Comparison of ENCODE assay signal across 18 cellular contexts in genomic region chr2:46852124-46852523, GRCh38.
DNase-seq lines count a peak whose midpoint lies in the region; TF ChIP-seq lines count a peak whose summit lies in the region.
"Had no signal": no experiment of that assay in that cellular context is flagged by ENCODE, and none has a peak within 500 bp of the region (broad histone marks: within the 10 kb centered on the region; RNA-seq: fewer than 3 reads in every experiment).

No MANE protein-coding gene starts in this region.

- peaks cover 91% of the 10 kb centered on the region for H3K4me1 Mint-ChIP-seq in osteocyte (ENCODE audit: unreplicated experiment)

- H3K9me3 ChIP-seq in esophagus muscularis mucosa = no peaks in the 10 kb centered on the region
- H3K9me3 ChIP-seq: HAP-1 had no signal

- no peaks in the 10 kb centered on the region for H3K36me3 Mint-ChIP-seq in osteocyte (ENCODE audit: unreplicated experiment)

- H3K27ac Mint-ChIP-seq in osteocyte (ENCODE audit: unreplicated experiment) = peak overlapping the region; percentile 23
- H3K27ac Mint-ChIP-seq: B cell; CD4-positive, alpha-beta T cell had no signal

- H3K9me3 Mint-ChIP-seq in osteocyte (ENCODE audit: unreplicated experiment) = no peaks in the 10 kb centered on the region
- H3K9me3 Mint-ChIP-seq: CD4-positive, alpha-beta T cell had no signal

- no peak for TF ChIP-seq EP300 in esophagus muscularis mucosa (IDR thresholded peaks at IDR 0.05)

- peaks cover 82% of the 10 kb centered on the region for H3K4me1 ChIP-seq in ACC112 (ENCODE audit: control insufficient read depth, insufficient read depth, low read length, unreplicated experiment)
- H3K4me1 ChIP-seq in esophagus muscularis mucosa = peaks cover 64 to 92% (median 87%) of the 10 kb centered on the region in 4 donors
- H3K4me1 ChIP-seq: HAP-1 had no signal

- H3K36me3 ChIP-seq in ACC112 (ENCODE audit: insufficient read depth, low read length) (0 out of 2 replicates have a peak, but pooled peaks cover 3% of the 10 kb centered on the region), esophagus muscularis mucosa (no peaks in the 10 kb centered on the region)
- H3K36me3 ChIP-seq: HAP-1 had no signal

- H3K27me3 Mint-ChIP-seq in osteocyte (ENCODE audit: unreplicated experiment) = no peaks in the 10 kb centered on the region
- H3K27me3 Mint-ChIP-seq: CD4-positive, alpha-beta T cell had no signal

- CTCF ChIA-PET in RWPE1 (lab: Yijun Ruan, JAX) = interaction anchor here (0.6 kb wide), 1 partner anchor 22 kb away, joined by 5 read pairs; no protein-coding TSS in a partner anchor

- WGBS in esophagus muscularis mucosa = 88% methylated on average over 9 of the region's 9 CpGs

- H2AFZ ChIP-seq in ACC112 (ENCODE audit: low read length, unreplicated experiment) = no peak overlapping the region
- H2AFZ ChIP-seq: PC-9 had no signal

- no peak for TF ChIP-seq POLR2A in esophagus muscularis mucosa (IDR thresholded peaks at IDR 0.05; ENCODE audit: low read depth)

- intact Hi-C loops in esophagus muscularis mucosa (cut with DNase I) = no loop called here

- H3K4me3 ChIP-seq in ACC112 (ENCODE audit: low read depth, low read length) (no peak overlapping the region), esophagus muscularis mucosa (no peak overlapping the region)
- H3K4me3 ChIP-seq: HAP-1, PC-9 had no signal

- H3K79me2 ChIP-seq in ACC112 (ENCODE audit: control insufficient read depth, insufficient read depth, low read length, unreplicated experiment) = no peaks in the 10 kb centered on the region

- H3K27ac ChIP-seq in ACC112 (ENCODE audit: low read depth, low read length) (peak overlapping the region; percentile 100), RWPE1 (peak overlapping the region; percentile 40; the same call in 1 of the 2 replicates), esophagus muscularis mucosa (replicated peaks in 1 of 4) (peak overlapping the region; percentile 87 to 95 (median 92))
- H3K27ac ChIP-seq: HL-60, PC-9 had no signal

- POLR2A ChIA-PET in RWPE1 (lab: Yijun Ruan, JAX; ENCODE audit: low non-redundant PET) = no interaction called here

- DNase-seq in RWPE1 (ENCODE audit: low spot score) = no peak
- no peak for DNase-seq in esophagus muscularis mucosa (ENCODE audit: extremely low spot score)
- no peak for DNase-seq in osteocyte (ENCODE audit: extremely low spot score, unreplicated experiment)
- no peak for DNase-seq in NCI-H1105 (lab: John Stamatoyannopoulos, UW)
- no peak for DNase-seq in NCI-H2081 treated with DMSO at 0.1 percent for 48 hours (lab: John Stamatoyannopoulos, UW)
- no peak for DNase-seq in Kasumi-1 (lab: John Stamatoyannopoulos, UW)
- DNase-seq in A172 (ENCODE audit: low spot score) = no peak
- DNase-seq: ACHN; CD4-positive, alpha-beta T cell; NCI-H1436; NCI-H2029; NCI-H510A treated with DMSO at 0.1 percent for 48 hours; NCI-H82; PC-9 had no signal

- H3K27me3 ChIP-seq in ACC112 (ENCODE audit: insufficient read depth, low read length) (no peaks in the 10 kb centered on the region), esophagus muscularis mucosa (no peaks in the 10 kb centered on the region)

- no peak overlapping the region for H3K4me3 Mint-ChIP-seq in osteocyte (ENCODE audit: unreplicated experiment)
- H3K4me3 Mint-ChIP-seq: B cell; CD4-positive, alpha-beta T cell had no signal

- TF ChIP-seq CTCF in RWPE1 (conservative IDR thresholded peaks at IDR 0.05; ENCODE audit: low read depth) (no peak), esophagus muscularis mucosa (IDR thresholded peaks at IDR 0.05) (no peak), osteocyte (IDR thresholded peaks at IDR 0.05) (no peak)

Comparison
In these comparisons a context has a peak if more than half of its experiments do, and no peak if none do; other contexts are left out.
1. H3K27ac ChIP-seq: peak in every context shown above with its lines; median percentile 100 in ACC112; 92 in esophagus muscularis mucosa; 40 in RWPE1.